27 cellular contexts compared by ENCODE assay signal in the genomic region with DNA sequence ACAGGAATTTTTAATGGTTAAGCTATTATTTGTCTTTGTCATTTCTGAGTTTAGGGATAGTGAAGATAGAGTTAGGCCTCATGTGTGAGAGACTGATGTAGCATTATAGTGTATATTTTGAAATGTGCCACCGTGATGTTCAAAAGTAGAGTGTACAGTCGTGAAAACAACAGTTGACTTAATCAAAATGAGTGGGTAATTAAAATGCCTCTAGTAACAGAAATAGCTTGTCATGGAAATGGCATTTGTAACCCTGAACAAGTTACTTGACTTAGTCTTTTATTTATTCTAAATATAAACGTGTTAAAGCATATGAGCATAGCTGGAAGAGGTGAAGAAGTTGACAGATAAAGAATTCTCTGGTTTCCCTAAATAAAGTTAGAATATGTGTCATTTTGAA. TPM values are rescaled to one million over a fixed set of nuclear protein-coding genes. Genes with fewer than 3 reads are reported as not detected.
"Had no signal": no experiment of that assay in that cellular context is flagged by ENCODE, and none has a peak within 500 bp of the region (broad histone marks: within the 10 kb centered on the region; RNA-seq: fewer than 3 reads in every experiment).

No MANE protein-coding gene starts in this region.

- H3K36me3 ChIP-seq: pancreas, prostate gland, right lobe of liver, uterus had no signal

- H3K4me1 ChIP-seq: lower lobe of right lung, pancreas, prostate gland, right lobe of liver, tibial nerve, uterus had no signal

- H3K27ac ChIP-seq: lower lobe of right lung, pancreas, prostate gland, right lobe of liver, tibial nerve, uterus had no signal

- H3K4me3 ChIP-seq: lower lobe of right lung, pancreas, prostate gland, right lobe of liver, smooth muscle cell, tibial nerve, uterus had no signal

- ATAC-seq: lower lobe of right lung; naive thymus-derived CD8-positive, alpha-beta T cell; pancreas; right lobe of liver; stimulated activated memory B cell treated with anti-CD40 and anti-IgM and Interleukin-4, amounts not matched to agents 10 μg/mL and 1 μg/mL and 100 μg/mL, for 72 hours; stimulated activated naive CD8-positive, alpha-beta T cell treated with anti-CD3 and anti-CD28 coated beads, Interleukin-15, amount 100 ng/mL, for 72 hours had no signal

- DNase-seq: hypothalamus; immature natural killer cell; kidney; lower lobe of right lung; mammary epithelial cell; mesenchymal stem cell; naive thymus-derived CD8-positive, alpha-beta T cell; nucleus accumbens; pancreas; posterior cingulate gyrus; retina; right lobe of liver; stimulated activated CD4-positive, alpha-beta T cell treated with anti-CD3 and anti-CD28 coated beads, Interleukin-1b, Interleukin-23, amount 100 ng/mL, for 48 hours; stimulated activated CD4-positive, alpha-beta T cell treated with anti-CD3 and anti-CD28 coated beads, Interleukin-2, amount 100 ng/mL, for 48 hours; stimulated activated CD4-positive, alpha-beta T cell treated with anti-CD3 and anti-CD28 coated beads, Interleukin-4, amount 100 ng/mL, for 4 hours; stimulated activated CD8-positive, alpha-beta memory T cell treated with anti-CD3 and anti-CD28 coated beads, Interleukin-4, amount 100 ng/mL, for 48 hours; stimulated activated naive CD4-positive, alpha-beta T cell treated with Interleukin-2 at 50 U/mL for 16 hours; stimulated activated naive CD8-positive, alpha-beta T cell treated with anti-CD3 and anti-CD28 coated beads, Interleukin-15, amount 100 ng/mL, for 72 hours; substantia nigra; uterus had no signal

- H3K27me3 ChIP-seq: pancreas, right lobe of liver, tibial nerve, uterus had no signal

- H3K9me3 ChIP-seq: lower lobe of right lung, pancreas, prostate gland, right lobe of liver, tibial nerve, uterus had no signal

RNA-seq across cellular contexts. Expression of a gene that starts 6.1 kb away (rescaled TPM):
- total RNA-seq: kidney, mammary epithelial cell, neural crest cell, smooth muscle cell, temporal lobe, ureter, uterus had no signal
- polyA plus RNA-seq: immature natural killer cell; mammary epithelial cell; naive thymus-derived CD8-positive, alpha-beta T cell; smooth muscle cell had no signal
